Comparison of ENCODE assay signal across 8 cellular contexts in the genomic region with DNA sequence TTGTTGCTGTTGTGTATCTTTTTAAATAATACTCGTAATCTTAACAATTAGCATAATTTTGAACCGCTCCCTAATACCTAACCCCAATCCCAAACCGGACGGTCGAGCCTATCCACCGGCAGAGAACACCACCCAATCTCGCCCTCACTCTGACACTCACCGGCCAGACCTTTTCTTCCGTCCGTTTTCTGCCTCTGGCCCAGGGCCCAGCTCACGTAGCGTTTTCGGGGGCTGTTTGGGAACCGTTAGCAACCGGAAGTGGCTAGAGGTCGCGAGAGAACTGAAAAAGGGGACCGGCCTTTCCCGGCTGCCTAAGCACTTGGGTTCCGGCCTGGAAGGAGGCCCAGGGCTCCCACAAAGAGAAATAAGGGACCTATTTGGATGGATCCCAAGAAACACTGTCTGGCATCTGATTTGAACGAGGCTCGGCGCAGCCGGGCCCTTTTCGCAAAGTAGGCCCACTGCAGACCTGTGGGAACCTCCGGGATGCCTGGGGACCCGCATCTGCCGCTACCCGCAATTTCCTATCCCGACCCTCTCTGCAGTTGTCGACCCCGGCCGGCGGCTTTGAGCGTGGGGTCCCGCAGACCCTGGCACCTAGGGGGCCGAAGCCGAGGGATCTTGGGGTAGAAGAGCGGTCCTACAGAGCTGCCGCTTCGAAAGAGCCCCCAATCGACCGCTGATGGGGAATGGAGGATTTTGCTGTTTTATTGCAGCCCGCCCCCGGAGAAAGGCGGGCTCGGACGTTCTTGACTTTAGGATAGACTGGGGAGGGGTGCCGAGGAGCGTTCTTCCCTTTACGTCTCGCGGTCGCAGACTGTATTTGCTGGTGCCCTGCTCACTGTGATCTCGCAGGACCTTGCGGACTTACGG. TPM values are rescaled to one million over a fixed set of nuclear protein-coding genes. Genes with fewer than 3 reads are reported as not detected.
A peak's percentile ranks its signal among the peaks of the same experiment; 100 is the strongest.
DNase-seq lines count a peak whose midpoint lies in the region; ATAC-seq and TF ChIP-seq lines count a peak whose summit lies in the region.

No MANE protein-coding gene starts in this region.

- POLR2A ChIA-PET in naive thymus-derived CD8-positive, alpha-beta T cell (lab: Charles Lee), result interaction anchor here (0.6 to 2.3 kb wide), 13 partner anchors 12 to 664 kb away, joined by 3 to 27 read pairs (median 3); a partner anchor contains a TSS

- no peaks in the 10 kb centered on the region for H3K27me3 Mint-ChIP-seq in activated T-helper 2 cell treated with anti-CD3 and anti-CD28 coated beads, Interferon-gamma antibody, Interleukin-2, Interleukin-4, amounts not matched to agents 10 μg/mL and 5 μg/mL and 100 μg/mL, durations not matched to agents 14 hours and 24 hours and 36 hours (ENCODE audit: low read depth)
- no peaks in the 10 kb centered on the region for H3K27me3 Mint-ChIP-seq in naive thymus-derived CD8-positive, alpha-beta T cell
- no peaks in the 10 kb centered on the region for H3K27me3 Mint-ChIP-seq in stimulated activated naive B cell treated with anti-CD40 and anti-IgM and Interleukin-4, amounts not matched to agents 10 μg/mL and 1 μg/mL and 100 μg/mL, for 72 hours

- no peak for TF ChIP-seq CTCF in fibroblast of mammary gland (conservative IDR thresholded peaks at IDR 0.05; ENCODE audit: control insufficient read depth, insufficient read depth, low read depth, low read length)

- H3K27ac Mint-ChIP-seq in activated T-helper 2 cell treated with anti-CD3 and anti-CD28 coated beads, Interferon-gamma antibody, Interleukin-2, Interleukin-4, amounts not matched to agents 10 μg/mL and 5 μg/mL and 100 μg/mL, durations not matched to agents 14 hours and 24 hours and 36 hours, result peak overlapping the region; percentile 98
- peak overlapping the region; percentile 95 to 99 (median 99) for H3K27ac Mint-ChIP-seq in naive thymus-derived CD8-positive, alpha-beta T cell
- peak overlapping the region; percentile 96 for H3K27ac Mint-ChIP-seq in stimulated activated naive B cell treated with anti-CD40 and anti-IgM and Interleukin-4, amounts not matched to agents 10 μg/mL and 1 μg/mL and 100 μg/mL, for 72 hours

- no peaks in the 10 kb centered on the region for H3K9me3 ChIP-seq in KOPT-K1 (ENCODE audit: insufficient read depth, low read length, poor library complexity, severe bottlenecking)

- H3K4me1 Mint-ChIP-seq in activated T-helper 2 cell treated with anti-CD3 and anti-CD28 coated beads, Interferon-gamma antibody, Interleukin-2, Interleukin-4, amounts not matched to agents 10 μg/mL and 5 μg/mL and 100 μg/mL, durations not matched to agents 14 hours and 24 hours and 36 hours (ENCODE audit: low read depth), result peaks cover 59% of the 10 kb centered on the region
- peaks cover 40 to 82% (median 71%) of the 10 kb centered on the region in 4 donors for H3K4me1 Mint-ChIP-seq in naive thymus-derived CD8-positive, alpha-beta T cell
- peaks cover 31 to 61% of the 10 kb centered on the region in 2 donors for H3K4me1 Mint-ChIP-seq in stimulated activated naive B cell treated with anti-CD40 and anti-IgM and Interleukin-4, amounts not matched to agents 10 μg/mL and 1 μg/mL and 100 μg/mL, for 72 hours

- intact Hi-C loops in activated T-helper 2 cell treated with anti-CD3 and anti-CD28 coated beads, Interferon-gamma antibody, Interleukin-2, Interleukin-4, amounts not matched to agents 10 μg/mL and 5 μg/mL and 100 μg/mL, durations not matched to agents 14 hours and 24 hours and 36 hours (cut with micrococcal nuclease), result loop anchor here (1.0 to 5.0 kb wide), 8 partner anchors 13 to 262 kb away; a partner anchor contains a TSS

- peaks cover 27% of the 10 kb centered on the region for H3K36me3 ChIP-seq in KOPT-K1 (ENCODE audit: insufficient read depth, low read length)

- DNase-seq in DMS79 (lab: John Stamatoyannopoulos, UW), result peak; percentile 87
- DNase-seq in RPMI7951 (ENCODE audit: low read depth), result peak; percentile 97
- DNase-seq in activated T-helper 2 cell treated with anti-CD3 and anti-CD28 coated beads, Interferon-gamma antibody, Interleukin-2, Interleukin-4, amounts not matched to agents 10 μg/mL and 5 μg/mL and 100 μg/mL, durations not matched to agents 14 hours and 24 hours and 36 hours (ENCODE audit: low spot score), result peak; percentile 68
- peak; percentile 97 for DNase-seq in fibroblast of mammary gland (ENCODE audit: low read depth)
- peak; percentile 42 to 83 (median 70) for DNase-seq in naive thymus-derived CD8-positive, alpha-beta T cell
- peak; percentile 82 for DNase-seq in stimulated activated naive B cell treated with anti-CD40 and anti-IgM and Interleukin-4, amounts not matched to agents 10 μg/mL and 1 μg/mL and 100 μg/mL, for 72 hours

- H3K27ac ChIP-seq in KOPT-K1 (ENCODE audit: low read depth, low read length, poor library complexity, severe bottlenecking), result peak overlapping the region; percentile 87

- peak overlapping the region; percentile 66 for H3K4me3 ChIP-seq in fibroblast of mammary gland (ENCODE audit: control insufficient read depth, low read depth, low read length)

- ATAC-seq in GM21786 (IDR thresholded peaks at IDR 0.05; ENCODE audit: unreplicated experiment), result peak; percentile 45
- peak; percentile 48 to 51 for ATAC-seq in naive thymus-derived CD8-positive, alpha-beta T cell
- ATAC-seq in stimulated activated naive B cell treated with anti-CD40 and anti-IgM and Interleukin-4, amounts not matched to agents 10 μg/mL and 1 μg/mL and 100 μg/mL, for 72 hours (replicated peaks), result peak; percentile 57 to 62

- peaks cover 23% of the 10 kb centered on the region for H3K36me3 Mint-ChIP-seq in activated T-helper 2 cell treated with anti-CD3 and anti-CD28 coated beads, Interferon-gamma antibody, Interleukin-2, Interleukin-4, amounts not matched to agents 10 μg/mL and 5 μg/mL and 100 μg/mL, durations not matched to agents 14 hours and 24 hours and 36 hours (ENCODE audit: low read depth)
- peaks cover 0 to 18% (median 0%) of the 10 kb centered on the region in 3 donors for H3K36me3 Mint-ChIP-seq in naive thymus-derived CD8-positive, alpha-beta T cell
- H3K36me3 Mint-ChIP-seq in stimulated activated naive B cell treated with anti-CD40 and anti-IgM and Interleukin-4, amounts not matched to agents 10 μg/mL and 1 μg/mL and 100 μg/mL, for 72 hours, result peaks cover 11% of the 10 kb centered on the region in 2 donors

- no peaks in the 10 kb centered on the region for H3K9me3 Mint-ChIP-seq in activated T-helper 2 cell treated with anti-CD3 and anti-CD28 coated beads, Interferon-gamma antibody, Interleukin-2, Interleukin-4, amounts not matched to agents 10 μg/mL and 5 μg/mL and 100 μg/mL, durations not matched to agents 14 hours and 24 hours and 36 hours
- H3K9me3 Mint-ChIP-seq in naive thymus-derived CD8-positive, alpha-beta T cell, result no peaks in the 10 kb centered on the region
- H3K9me3 Mint-ChIP-seq in stimulated activated naive B cell treated with anti-CD40 and anti-IgM and Interleukin-4, amounts not matched to agents 10 μg/mL and 1 μg/mL and 100 μg/mL, for 72 hours, result no peaks in the 10 kb centered on the region

- H3K4me3 Mint-ChIP-seq in activated T-helper 2 cell treated with anti-CD3 and anti-CD28 coated beads, Interferon-gamma antibody, Interleukin-2, Interleukin-4, amounts not matched to agents 10 μg/mL and 5 μg/mL and 100 μg/mL, durations not matched to agents 14 hours and 24 hours and 36 hours (ENCODE audit: low read depth), result peak overlapping the region; percentile 98
- peak overlapping the region; percentile 93 to 99 (median 96) for H3K4me3 Mint-ChIP-seq in naive thymus-derived CD8-positive, alpha-beta T cell
- H3K4me3 Mint-ChIP-seq in stimulated activated naive B cell treated with anti-CD40 and anti-IgM and Interleukin-4, amounts not matched to agents 10 μg/mL and 1 μg/mL and 100 μg/mL, for 72 hours, result peak overlapping the region; percentile 94 to 99

RNA-seq across cellular contexts. Expression of a gene that starts 4.9 kb away (rescaled TPM):
- total RNA-seq in RPMI7951 (2014; rRNA removed; shearing (Covaris generic)), result 12.4 and 12.9 TPM in 2 replicates
- total RNA-seq in activated T-helper 2 cell treated with anti-CD3 and anti-CD28 coated beads, Interferon-gamma antibody, Interleukin-2, Interleukin-4, amounts not matched to agents 10 μg/mL and 5 μg/mL and 100 μg/mL, durations not matched to agents 14 hours and 24 hours and 36 hours, result 17.9 and 20.8 TPM in 2 replicates
- total RNA-seq in naive thymus-derived CD8-positive, alpha-beta T cell, result 10 to 100 TPM; 41.2 to 45.0 TPM
- polyA plus RNA-seq in naive thymus-derived CD8-positive, alpha-beta T cell, result 1 to 10 TPM in 2 of 3 donors, under 1 TPM in 1; 0.19 to 2.6 (median 1.1) TPM

RNA-seq across cellular contexts. Expression of a gene that starts 12.4 kb away (rescaled TPM):
- 4.2 and 5.9 TPM in 2 replicates for total RNA-seq in RPMI7951 (2014; rRNA removed; shearing (Covaris generic))
- 4.0 TPM in 2 replicates for total RNA-seq in activated T-helper 2 cell treated with anti-CD3 and anti-CD28 coated beads, Interferon-gamma antibody, Interleukin-2, Interleukin-4, amounts not matched to agents 10 μg/mL and 5 μg/mL and 100 μg/mL, durations not matched to agents 14 hours and 24 hours and 36 hours
- 10 to 100 TPM; 13.9 TPM for total RNA-seq in naive thymus-derived CD8-positive, alpha-beta T cell
- polyA plus RNA-seq in naive thymus-derived CD8-positive, alpha-beta T cell, result 10 to 100 TPM in 2 of 3 donors, 1 to 10 TPM in 1; 6.0 to 13.2 (median 11.5) TPM

RNA-seq across cellular contexts. Expression of a gene that starts 56.5 kb away (rescaled TPM):
- 0.60 and 1.1 TPM in 2 replicates for total RNA-seq in RPMI7951 (2014; rRNA removed; shearing (Covaris generic))
- total RNA-seq in activated T-helper 2 cell treated with anti-CD3 and anti-CD28 coated beads, Interferon-gamma antibody, Interleukin-2, Interleukin-4, amounts not matched to agents 10 μg/mL and 5 μg/mL and 100 μg/mL, durations not matched to agents 14 hours and 24 hours and 36 hours, result 0.34 TPM in 2 replicates
- total RNA-seq in naive thymus-derived CD8-positive, alpha-beta T cell, result 1 to 10 TPM in 1 of 2 experiments, under 1 TPM in 1; 0.83 to 1.0 TPM
- polyA plus RNA-seq in naive thymus-derived CD8-positive, alpha-beta T cell, result 1 to 10 TPM in 1 of 3 donors, under 1 TPM in 2; 0.44 to 1.3 (median 0.90) TPM

Comparison
In these comparisons a context has a peak if more than half of its experiments do, and no peak if none do; other contexts are left out.
1. Peak in every context shown above with its lines: DNase-seq, ATAC-seq, H3K4me3 ChIP-seq and H3K27ac ChIP-seq.